1 cellular context compared by ENCODE assay signal in genomic region chr5:16548115-16548514, GRCh38.
TF ChIP-seq lines count a peak whose summit lies in the region.

No MANE protein-coding gene starts in this region.

TF ChIP-seq in H1, 55 proteins besides CTCF, POLR2A, EP300 and RAD21 (continued from another document):
- TF ChIP-seq CHD7 (IDR thresholded peaks at IDR 0.05; ENCODE audit: insufficient replicate concordance, low read length) = no peak
- TF ChIP-seq SUZ12 (IDR thresholded peaks at IDR 0.05; ENCODE audit: low read length) = no peak
- no peak for TF ChIP-seq SIN3A (conservative IDR thresholded peaks at IDR 0.05 in 1 of 2, IDR thresholded peaks at IDR 0.05 in 1 of 2; ENCODE audit: low read depth in 1 of 2, low read length in 2 of 2)
- TF ChIP-seq TAF7 (optimal IDR thresholded peaks at IDR 0.05; ENCODE audit: borderline replicate concordance, low read depth, low read length) = no peak
- TF ChIP-seq KDM5A (IDR thresholded peaks at IDR 0.05; ENCODE audit: low read length) = no peak
- TF ChIP-seq CBX5 (IDR thresholded peaks at IDR 0.05; ENCODE audit: low read depth, low read length) = no peak
- no peak for TF ChIP-seq BRCA1 (IDR thresholded peaks at IDR 0.05; ENCODE audit: low read depth, low read length)
